In genomic region chr5:104914536-104915070, GRCh38 we compare ENCODE assay signal across 14 cellular contexts.
DNase-seq lines count a peak whose midpoint lies in the region; ATAC-seq and TF ChIP-seq lines count a peak whose summit lies in the region.
"Had no signal": no experiment of that assay in that cellular context is flagged by ENCODE, and none has a peak within 500 bp of the region (broad histone marks: within the 10 kb centered on the region; RNA-seq: fewer than 3 reads in every experiment).

No MANE protein-coding gene starts in this region.

- no peak for ATAC-seq in GM18511 (IDR thresholded peaks at IDR 0.05; ENCODE audit: unreplicated experiment)
- ATAC-seq: GM23338 had no signal

- H3K9me2 ChIP-seq in SK-N-SH: no peaks in the 10 kb centered on the region

- intact Hi-C loops in mammary epithelial cell (cut with micrococcal nuclease): no loop called here
- intact Hi-C loops in MCF 10A (cut with micrococcal nuclease): no loop called here
- intact Hi-C loops in colonic mucosa (cut with DNase I): no loop called here

- H3K4me2 ChIP-seq in mammary epithelial cell (ENCODE audit: insufficient read depth, low read depth, low read length) (no peak overlapping the region), SK-N-SH (no peak overlapping the region)
- H3K4me2 ChIP-seq: GM23338 had no signal

- H3F3A ChIP-seq in SK-N-SH (replicated peaks; ENCODE audit: insufficient read depth): no peaks in the 10 kb centered on the region

- no peak overlapping the region for H3K27ac Mint-ChIP-seq in MCF 10A (ENCODE audit: low read depth, unreplicated experiment)
- H3K27ac Mint-ChIP-seq in glutamatergic neuron (ENCODE audit: unreplicated experiment): peak overlapping the region; percentile 34
- H3K27ac Mint-ChIP-seq: CD4-positive, alpha-beta memory T cell; GM23338; H9 had no signal

- TF ChIP-seq CTCF in mammary epithelial cell (conservative IDR thresholded peaks at IDR 0.05 in 1 of 2, IDR thresholded peaks at IDR 0.05 in 1 of 2; ENCODE audit: extremely low read depth in 1 of 2, insufficient read depth in 1 of 2, low read depth in 1 of 2, low read length in 2 of 2): no peak
- no peak for TF ChIP-seq CTCF in MCF 10A (IDR thresholded peaks at IDR 0.05; ENCODE audit: unreplicated experiment)
- no peak for TF ChIP-seq CTCF in glutamatergic neuron (IDR thresholded peaks at IDR 0.05; ENCODE audit: partially characterized antibody, unreplicated experiment)
- no peak for TF ChIP-seq CTCF in colonic mucosa (IDR thresholded peaks at IDR 0.05)
- TF ChIP-seq CTCF in SK-N-SH (IDR thresholded peaks at IDR 0.05): no peak

- no peaks in the 10 kb centered on the region for H4K20me1 ChIP-seq in mammary epithelial cell (ENCODE audit: insufficient read depth, low read length)
- H4K20me1 ChIP-seq in SK-N-SH (ENCODE audit: insufficient read depth): no peaks in the 10 kb centered on the region

- H3K9ac ChIP-seq in mammary epithelial cell (ENCODE audit: insufficient read depth, low read length): no peak overlapping the region
- H3K9ac ChIP-seq in colonic mucosa (ENCODE audit: low read depth in 2 of 2, low read length in 2 of 2): no peak overlapping the region
- H3K9ac ChIP-seq in SK-N-SH: no peak overlapping the region

- no peaks in the 10 kb centered on the region for H3K27me3 ChIP-seq in mammary epithelial cell (ENCODE audit: insufficient read depth, low read length)
- H3K27me3 ChIP-seq in colonic mucosa: no peaks in the 10 kb centered on the region
- no peaks in the 10 kb centered on the region for H3K27me3 ChIP-seq in SK-N-SH (ENCODE audit: insufficient read depth)

- BruUV-seq in mammary epithelial cell (replicated peaks; lab: Mats Ljungman, UMichigan) (no TSS peak), MCF 10A (replicated peaks; lab: Mats Ljungman, UMichigan) (no TSS peak)

- H3K4me3 Mint-ChIP-seq in MCF 10A (ENCODE audit: unreplicated experiment) (no peak overlapping the region), glutamatergic neuron (ENCODE audit: unreplicated experiment) (no peak overlapping the region)
- H3K4me3 Mint-ChIP-seq: CD4-positive, alpha-beta memory T cell; GM23338; H9 had no signal

- POLR2A ChIA-PET in MCF 10A (lab: Yijun Ruan, JAX) (interaction anchor here (0.6 kb wide), 1 partner anchor 77 kb away, joined by 3 read pairs; no protein-coding TSS in a partner anchor), SK-N-SH (lab: Yijun Ruan, JAX) (no interaction called here)

- no peak overlapping the region for H3K4me3 ChIP-seq in mammary epithelial cell (replicated peaks in 1 of 3; ENCODE audit: insufficient read depth in 1 of 3, low read depth in 2 of 3, low read length in 3 of 3)
- H3K4me3 ChIP-seq in colonic mucosa: no peak overlapping the region
- no peak overlapping the region for H3K4me3 ChIP-seq in SK-N-SH (ENCODE audit: low read depth in 2 of 2, low read length in 1 of 2)
- H3K4me3 ChIP-seq: GM23338 had no signal

- H3K36me3 ChIP-seq in mammary epithelial cell (ENCODE audit: insufficient read depth, low read length) (no peaks in the 10 kb centered on the region), colonic mucosa (no peaks in the 10 kb centered on the region), SK-N-SH (replicated peaks in 1 of 2; ENCODE audit: control insufficient read depth in 1 of 2, insufficient read depth in 2 of 2, low read length in 1 of 2) (no peaks in the 10 kb centered on the region)

- 87% methylated on average over 2 of the region's 2 CpGs for WGBS in mammary epithelial cell (ENCODE audit: low coverage, missing lambda C conversion rate)
- WGBS in SK-N-SH (ENCODE audit: low lambda C conversion rate): 64% methylated on average over 2 of the region's 2 CpGs

- DNase-seq in mammary epithelial cell: peak; percentile 8
- no peak for DNase-seq in MCF 10A (ENCODE audit: unreplicated experiment)
- peak; percentile 77 for DNase-seq in NCI-H1436 treated with DMSO at 0.1 percent for 48 hours (lab: John Stamatoyannopoulos, UW)
- no peak for DNase-seq in glutamatergic neuron
- no peak for DNase-seq in colonic mucosa
- no peak for DNase-seq in SK-N-SH
- DNase-seq: C1 segment of cervical spinal cord; Calu3; CD4-positive, alpha-beta memory T cell; DMS53; DND-41; H9 had no signal

- H3K27me3 Mint-ChIP-seq in MCF 10A (ENCODE audit: insufficient read depth, unreplicated experiment) (no peaks in the 10 kb centered on the region), glutamatergic neuron (ENCODE audit: unreplicated experiment) (peaks cover under 1% of the 10 kb centered on the region)
- H3K27me3 Mint-ChIP-seq: CD4-positive, alpha-beta memory T cell had no signal

- H3K4me1 ChIP-seq in mammary epithelial cell (ENCODE audit: insufficient read depth, low read length) (peaks cover 10% of the 10 kb centered on the region), colonic mucosa (no peaks in the 10 kb centered on the region), SK-N-SH (ENCODE audit: control insufficient read depth in 1 of 2, insufficient read depth in 2 of 2, low read depth in 1 of 2, low read length in 1 of 2) (no peaks in the 10 kb centered on the region; a peak in 2 of 4 replicates)

- H3K36me3 Mint-ChIP-seq in MCF 10A (ENCODE audit: insufficient read depth, unreplicated experiment) (no peaks in the 10 kb centered on the region), glutamatergic neuron (ENCODE audit: unreplicated experiment) (no peaks in the 10 kb centered on the region)
- H3K36me3 Mint-ChIP-seq: CD4-positive, alpha-beta memory T cell had no signal

- H3K9me3 ChIP-seq in mammary epithelial cell (replicated peaks; ENCODE audit: insufficient read depth, low read length) (no peaks in the 10 kb centered on the region), colonic mucosa (no peaks in the 10 kb centered on the region), SK-N-SH (no peaks in the 10 kb centered on the region)

- H3K27ac ChIP-seq in mammary epithelial cell (ENCODE audit: insufficient read depth, low read depth, low read length) (no peak overlapping the region), colonic mucosa (no peak overlapping the region), SK-N-SH (ENCODE audit: low read depth in 2 of 2, low read length in 1 of 2) (peak overlapping the region in 1 of 2 experiments; percentile 87; a peak in 1 of 4 replicates)

- no peak for TF ChIP-seq RAD21 in SK-N-SH (IDR thresholded peaks at IDR 0.05; ENCODE audit: low read length)

- CTCF ChIA-PET in mammary epithelial cell (lab: Charles Lee; ENCODE audit: low non-redundant PET) (no interaction called here), MCF 10A (lab: Yijun Ruan, JAX) (no interaction called here), SK-N-SH (lab: Yijun Ruan, JAX) (no interaction called here)

- H3K4me1 Mint-ChIP-seq in MCF 10A (ENCODE audit: insufficient read depth, unreplicated experiment) (peaks cover 17% of the 10 kb centered on the region), glutamatergic neuron (ENCODE audit: low read depth, unreplicated experiment) (peaks cover 27% of the 10 kb centered on the region)
- H3K4me1 Mint-ChIP-seq: CD4-positive, alpha-beta memory T cell; GM23338; H9 had no signal

- no peak for TF ChIP-seq EP300 in SK-N-SH (IDR thresholded peaks at IDR 0.05; ENCODE audit: borderline replicate concordance in 1 of 2, low read depth in 1 of 2, low read length in 1 of 2)

- dilution Hi-C loops in mammary epithelial cell (cut with HindIII; ENCODE audit: low sequenced_read_pairs): no loop called here

- H3K79me2 ChIP-seq in mammary epithelial cell (ENCODE audit: insufficient read depth, low read length) (no peaks in the 10 kb centered on the region), SK-N-SH (ENCODE audit: insufficient read depth) (no peaks in the 10 kb centered on the region)

- H2AFZ ChIP-seq in mammary epithelial cell (ENCODE audit: low read depth, low read length): no peak overlapping the region
- no peak overlapping the region for H2AFZ ChIP-seq in SK-N-SH (ENCODE audit: low read depth)
- H2AFZ ChIP-seq: GM23338 had no signal

- H3K9me3 Mint-ChIP-seq in MCF 10A (ENCODE audit: unreplicated experiment): no peaks in the 10 kb centered on the region
- peaks cover 2% of the 10 kb centered on the region for H3K9me3 Mint-ChIP-seq in glutamatergic neuron (ENCODE audit: unreplicated experiment)
- H3K9me3 Mint-ChIP-seq: GM23338, H9 had no signal

- in situ Hi-C loops in mammary epithelial cell (cut with MboI; ENCODE audit: low sequenced_read_pairs in 2 of 2): no loop called here

TF ChIP-seq in SK-N-SH, 30 proteins besides CTCF, POLR2A, EP300 and RAD21:
- no peak for TF ChIP-seq USF1 (IDR thresholded peaks at IDR 0.05; ENCODE audit: borderline replicate concordance, low read depth)
- TF ChIP-seq PBX3 (IDR thresholded peaks at IDR 0.05): no peak
- TF ChIP-seq ZBTB33 (IDR thresholded peaks at IDR 0.05; ENCODE audit: borderline replicate concordance, low read depth): no peak

Comparison
In these comparisons a context has a peak if more than half of its experiments do, and no peak if none do; other contexts are left out.
1. DNase-seq: peak in mammary epithelial cell (single experiment) and NCI-H1436 treated with DMSO at 0.1 percent for 48 hours (single experiment); none in MCF 10A (single experiment), glutamatergic neuron (single experiment), colonic mucosa (single experiment) and SK-N-SH (single experiment).